8 cellular contexts compared by ENCODE assay signal in genomic region chr12:109476807-109477184, GRCh38. TPM values are rescaled to one million over a fixed set of nuclear protein-coding genes. Genes with fewer than 3 reads are reported as not detected.
DNase-seq lines count a peak whose midpoint lies in the region; ATAC-seq and TF ChIP-seq lines count a peak whose summit lies in the region.

No MANE protein-coding gene starts in this region.

- H3K27ac ChIP-seq in Karpas-422 (ENCODE audit: low read length), result peak overlapping the region; percentile 52; the same call in 1 of the 2 replicates
- peak overlapping the region; percentile 96 for H3K27ac ChIP-seq in effector memory CD4-positive, alpha-beta T cell (ENCODE audit: insufficient read depth, low read length, poor library complexity, severe bottlenecking)

- peak overlapping the region; percentile 95; the same call in 1 of the 2 replicates for H2AFZ ChIP-seq in Karpas-422 (ENCODE audit: low read length)

- H3K27me3 ChIP-seq in Karpas-422 (ENCODE audit: low read length), result no peaks in the 10 kb centered on the region
- no peaks in the 10 kb centered on the region for H3K27me3 ChIP-seq in effector memory CD4-positive, alpha-beta T cell (replicated peaks; ENCODE audit: control insufficient read depth, insufficient read depth, low read length, poor library complexity, severe bottlenecking)

- ATAC-seq in GM21528 (IDR thresholded peaks at IDR 0.05; ENCODE audit: low FRiP score, unreplicated experiment) (no peak), HG02759 (IDR thresholded peaks at IDR 0.05; ENCODE audit: unreplicated experiment) (no peak), HG03432 (IDR thresholded peaks at IDR 0.05; ENCODE audit: unreplicated experiment) (no peak)

- DNase-seq in Calu3, result no peak
- no peak for DNase-seq in Karpas-422
- DNase-seq in effector memory CD4-positive, alpha-beta T cell, result no peak
- DNase-seq in nephron progenitor cell, result no peak
- DNase-seq in NCI-H2107 (lab: John Stamatoyannopoulos, UW), result no peak

- peaks cover 80% of the 10 kb centered on the region for H3K79me2 ChIP-seq in Karpas-422 (ENCODE audit: low read length)

- TF ChIP-seq CTCF in Calu3 (IDR thresholded peaks at IDR 0.05; ENCODE audit: unreplicated experiment), result no peak
- TF ChIP-seq CTCF in nephron progenitor cell (IDR thresholded peaks at IDR 0.05), result no peak

- H3K9me2 ChIP-seq in Karpas-422 (replicated peaks; ENCODE audit: insufficient read depth, low read length), result no peaks in the 10 kb centered on the region

- H3K4me3 Mint-ChIP-seq in Calu3 (ENCODE audit: low read depth, unreplicated experiment) (peak overlapping the region; percentile 94), nephron progenitor cell (peak overlapping the region; percentile 99)

- H3K27me3 Mint-ChIP-seq in Calu3 (ENCODE audit: unreplicated experiment), result no peaks in the 10 kb centered on the region
- H3K27me3 Mint-ChIP-seq in nephron progenitor cell (ENCODE audit: low read depth, poor library complexity), result no peaks in the 10 kb centered on the region

- H3K36me3 Mint-ChIP-seq in Calu3 (ENCODE audit: insufficient read depth, unreplicated experiment) (peaks cover 32% of the 10 kb centered on the region), nephron progenitor cell (ENCODE audit: low read depth) (no peaks in the 10 kb centered on the region)

- H3K9me3 Mint-ChIP-seq in Calu3 (ENCODE audit: low read depth, unreplicated experiment) (no peaks in the 10 kb centered on the region), nephron progenitor cell (no peaks in the 10 kb centered on the region)

- peaks cover 13% of the 10 kb centered on the region; the same call in 1 of the 2 replicates for H4K20me1 ChIP-seq in Karpas-422 (ENCODE audit: insufficient read depth, low read depth, low read length)

- intact Hi-C loops in Calu3 (cut with micrococcal nuclease; ENCODE audit: unreplicated experiment), result loop anchor here (5.0 kb wide), 1 partner anchor 49 kb away; no protein-coding TSS in a partner anchor

- CTCF ChIA-PET in Calu3 (lab: Charles Lee), result interaction anchor here (0.7 to 1.6 kb wide), 4 partner anchors 8 to 49 kb away, joined by 3 to 7 read pairs (median 5); no protein-coding TSS in a partner anchor

- H3K36me3 ChIP-seq in Karpas-422 (ENCODE audit: insufficient read depth, low read length), result no peaks in the 10 kb centered on the region
- no peaks in the 10 kb centered on the region for H3K36me3 ChIP-seq in effector memory CD4-positive, alpha-beta T cell (ENCODE audit: control insufficient read depth, insufficient read depth, low read length)

- peaks cover 32% of the 10 kb centered on the region for H3K4me1 ChIP-seq in Karpas-422 (ENCODE audit: low read length)
- peaks cover 22% of the 10 kb centered on the region for H3K4me1 ChIP-seq in effector memory CD4-positive, alpha-beta T cell (ENCODE audit: control insufficient read depth, insufficient read depth, low read length, poor library complexity, severe bottlenecking)

- peak overlapping the region; percentile 91 for H3K9ac ChIP-seq in Karpas-422 (ENCODE audit: low read length)

- H3K27ac Mint-ChIP-seq in Calu3 (ENCODE audit: unreplicated experiment) (peak overlapping the region; percentile 95), nephron progenitor cell (peak overlapping the region; percentile 100)

- no peaks in the 10 kb centered on the region for H3K9me3 ChIP-seq in Karpas-422 (ENCODE audit: low read length)
- no peaks in the 10 kb centered on the region for H3K9me3 ChIP-seq in effector memory CD4-positive, alpha-beta T cell (ENCODE audit: control insufficient read depth, low read length)

- H3K4me3 ChIP-seq in Karpas-422 (ENCODE audit: low read length), result peak overlapping the region; percentile 96
- H3K4me3 ChIP-seq in effector memory CD4-positive, alpha-beta T cell (ENCODE audit: insufficient read depth, low read depth, low read length, poor library complexity, severe bottlenecking), result peak overlapping the region; percentile 96

- BruUV-seq in Calu3 (replicated peaks; lab: Mats Ljungman, UMichigan), result no TSS peak

- H3K4me2 ChIP-seq in Karpas-422 (ENCODE audit: low read depth, low read length, poor library complexity, severe bottlenecking), result peak overlapping the region; percentile 96

- peaks cover 11% of the 10 kb centered on the region for H3K4me1 Mint-ChIP-seq in Calu3 (ENCODE audit: low read depth, unreplicated experiment)
- H3K4me1 Mint-ChIP-seq in nephron progenitor cell, result peaks cover 44% of the 10 kb centered on the region

RNA-seq across cellular contexts. Expression of gene KCTD10, which starts 0.3 kb away (rescaled TPM):
- 56.7 and 59.0 TPM in 2 replicates for total RNA-seq in Calu3 (2022)
- 24.4 and 29.4 TPM in 2 replicates for total RNA-seq in Karpas-422 (2014; rRNA removed; shearing (Covaris generic); ENCODE audit: low replicate concordance)

RNA-seq across cellular contexts. Expression of gene UBE3B, which starts 0.6 kb away (rescaled TPM):
- 48.6 and 59.2 TPM in 2 replicates for total RNA-seq in Calu3 (2022)
- 18.5 and 23.7 TPM in 2 replicates for total RNA-seq in Karpas-422 (2014; rRNA removed; shearing (Covaris generic); ENCODE audit: low replicate concordance)
